In the genomic region with DNA sequence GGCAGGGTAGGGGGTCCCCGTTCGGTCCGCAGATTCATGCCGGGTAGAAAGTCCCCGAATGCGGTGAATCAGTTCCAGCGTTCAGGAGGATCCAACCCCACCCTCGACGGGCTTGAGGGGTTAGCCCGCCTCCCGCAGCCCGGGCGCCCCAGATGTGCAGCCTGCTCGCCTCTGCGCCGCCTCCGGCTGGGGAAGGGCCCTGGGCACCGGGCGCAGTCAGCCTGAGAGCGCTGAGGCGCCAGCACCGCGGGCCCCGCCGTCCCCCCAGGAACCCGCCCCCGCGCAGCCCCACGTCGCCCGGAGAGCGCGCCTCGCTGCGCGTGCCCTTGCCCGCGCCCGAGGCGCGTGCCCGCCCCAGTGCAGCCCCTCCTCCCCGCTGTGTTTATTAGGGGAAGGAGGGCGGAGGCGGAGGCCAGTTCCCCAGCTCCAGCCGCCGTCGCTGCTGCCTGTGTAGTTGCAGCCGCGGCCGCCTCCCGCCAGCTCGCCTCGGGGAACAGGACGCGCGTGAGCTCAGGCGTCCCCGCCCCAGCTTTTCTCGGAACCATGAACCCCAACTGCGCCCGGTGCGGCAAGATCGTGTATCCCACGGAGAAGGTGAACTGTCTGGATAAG, we compare ENCODE assay signal across 1 cellular context.
TF ChIP-seq lines count a peak whose summit lies in the region.

A gene with protein sequence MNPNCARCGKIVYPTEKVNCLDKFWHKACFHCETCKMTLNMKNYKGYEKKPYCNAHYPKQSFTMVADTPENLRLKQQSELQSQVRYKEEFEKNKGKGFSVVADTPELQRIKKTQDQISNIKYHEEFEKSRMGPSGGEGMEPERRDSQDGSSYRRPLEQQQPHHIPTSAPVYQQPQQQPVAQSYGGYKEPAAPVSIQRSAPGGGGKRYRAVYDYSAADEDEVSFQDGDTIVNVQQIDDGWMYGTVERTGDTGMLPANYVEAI (plus strand): TSS at position 412 of the 612 bp plus-strand sequence. CDS start 132 bp downstream, at position 544.

TF ChIP-seq in HepG2, 621 proteins besides CTCF, POLR2A, EP300 and RAD21 (continued from another document and continues in another):
- TF ChIP-seq ZNF782 (CRISPR knock-in tag; IDR thresholded peaks at IDR 0.05; ENCODE audit: borderline replicate concordance), result 0 out of 2 replicates have a peak, but pooled peaks have one; percentile 72
- peak; percentile 30; the same call in 1 of the 2 replicates for TF ChIP-seq PRDM10 (CRISPR knock-in tag; IDR thresholded peaks at IDR 0.05; ENCODE audit: low read depth)
- TF ChIP-seq ZNF766 (CRISPR knock-in tag; IDR thresholded peaks at IDR 0.05; ENCODE audit: borderline replicate concordance), result peak; percentile 31; the same call in 1 of the 2 replicates
- TF ChIP-seq ZNF556 (CRISPR knock-in tag; IDR thresholded peaks at IDR 0.05; ENCODE audit: borderline replicate concordance), result peak; percentile 86; the same call in 1 of the 2 replicates
- no peak for TF ChIP-seq PITX1 (CRISPR knock-in tag; IDR thresholded peaks at IDR 0.05)
- TF ChIP-seq, protein P1, sequence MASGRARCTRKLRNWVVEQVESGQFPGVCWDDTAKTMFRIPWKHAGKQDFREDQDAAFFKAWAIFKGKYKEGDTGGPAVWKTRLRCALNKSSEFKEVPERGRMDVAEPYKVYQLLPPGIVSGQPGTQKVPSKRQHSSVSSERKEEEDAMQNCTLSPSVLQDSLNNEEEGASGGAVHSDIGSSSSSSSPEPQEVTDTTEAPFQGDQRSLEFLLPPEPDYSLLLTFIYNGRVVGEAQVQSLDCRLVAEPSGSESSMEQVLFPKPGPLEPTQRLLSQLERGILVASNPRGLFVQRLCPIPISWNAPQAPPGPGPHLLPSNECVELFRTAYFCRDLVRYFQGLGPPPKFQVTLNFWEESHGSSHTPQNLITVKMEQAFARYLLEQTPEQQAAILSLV (CRISPR knock-in tag; IDR thresholded peaks at IDR 0.05; ENCODE audit: borderline replicate concordance), result peak; percentile 93; the same call in 1 of the 2 replicates
- TF ChIP-seq MXD3 (CRISPR knock-in tag; IDR thresholded peaks at IDR 0.05), result peak; percentile 88
- TF ChIP-seq ARID2 (CRISPR knock-in tag; IDR thresholded peaks at IDR 0.05; ENCODE audit: borderline replicate concordance), result 0 out of 2 replicates have a peak, but pooled peaks have one; percentile 48
- peak; percentile 91; the same call in 1 of the 2 replicates for TF ChIP-seq SIN3A (IDR thresholded peaks at IDR 0.05; ENCODE audit: borderline replicate concordance, low read depth, low read length)
- TF ChIP-seq ZIK1 (CRISPR knock-in tag; IDR thresholded peaks at IDR 0.05; ENCODE audit: borderline replicate concordance, low read depth), result peak; percentile 93
- TF ChIP-seq AGO1 (IDR thresholded peaks at IDR 0.05; ENCODE audit: low read depth, low read length, poor library complexity, severe bottlenecking), result no peak
- TF ChIP-seq ZNF562 (CRISPR knock-in tag; IDR thresholded peaks at IDR 0.05; ENCODE audit: borderline replicate concordance), result 0 out of 2 replicates have a peak, but pooled peaks have one; percentile 17
- TF ChIP-seq DNMT1 (CRISPR knock-in tag; IDR thresholded peaks at IDR 0.05), result 0 out of 2 replicates have a peak, but pooled peaks have one; percentile 70
- peak; percentile 71 for TF ChIP-seq ZSCAN9 (CRISPR knock-in tag; IDR thresholded peaks at IDR 0.05; ENCODE audit: borderline replicate concordance)
- no peak; the same call in 1 of the 2 replicates for TF ChIP-seq GATAD2A (CRISPR knock-in tag; IDR thresholded peaks at IDR 0.05)
- TF ChIP-seq SP5 (CRISPR knock-in tag; IDR thresholded peaks at IDR 0.05; ENCODE audit: borderline replicate concordance, low read depth), result peak; percentile 50; the same call in 1 of the 2 replicates
- no peak for TF ChIP-seq SATB2 (CRISPR knock-in tag; IDR thresholded peaks at IDR 0.05)
- no peak for TF ChIP-seq LCORL (IDR thresholded peaks at IDR 0.05)
- peak; percentile 73; the same call in 1 of the 2 replicates for TF ChIP-seq LCORL (CRISPR knock-in tag; IDR thresholded peaks at IDR 0.05)
- no peak for TF ChIP-seq NFE2L2 (IDR thresholded peaks at IDR 0.05; ENCODE audit: low read length)
- TF ChIP-seq ZNF616 (CRISPR knock-in tag; IDR thresholded peaks at IDR 0.05; ENCODE audit: low read depth), result 0 out of 2 replicates have a peak, but pooled peaks have one; percentile 23
- no peak; a peak in 1 of 4 replicates for TF ChIP-seq KLF16 (CRISPR knock-in tag; IDR thresholded peaks at IDR 0.05)
- no peak; the same call in 1 of the 2 replicates for TF ChIP-seq SP2 (CRISPR knock-in tag; IDR thresholded peaks at IDR 0.05)
- TF ChIP-seq ZNF772 (CRISPR knock-in tag; IDR thresholded peaks at IDR 0.05), result peak; percentile 97
- peak; percentile 9; the same call in 1 of the 2 replicates for TF ChIP-seq ZNF761 (CRISPR knock-in tag; conservative IDR thresholded peaks at IDR 0.05)
- no peak for TF ChIP-seq SP1 (IDR thresholded peaks at IDR 0.05)
- peak; percentile 66 for TF ChIP-seq SP1 (CRISPR knock-in tag; IDR thresholded peaks at IDR 0.05)
- no peak; the same call in 1 of the 2 replicates for TF ChIP-seq SOX5 (CRISPR knock-in tag; IDR thresholded peaks at IDR 0.05; ENCODE audit: borderline replicate concordance)
- TF ChIP-seq MTF2 (CRISPR knock-in tag; IDR thresholded peaks at IDR 0.05; ENCODE audit: borderline replicate concordance), result no peak
- TF ChIP-seq ZNF501 (CRISPR knock-in tag; IDR thresholded peaks at IDR 0.05), result peak; percentile 52; the same call in 1 of the 2 replicates
- peak; percentile 48; the same call in 1 of the 2 replicates for TF ChIP-seq ETV6 (CRISPR knock-in tag; conservative IDR thresholded peaks at IDR 0.05)
- peak; percentile 77 for TF ChIP-seq ZNF687 (CRISPR knock-in tag; IDR thresholded peaks at IDR 0.05)
- TF ChIP-seq ZNF207 (IDR thresholded peaks at IDR 0.05; ENCODE audit: borderline replicate concordance), result no peak
- peak; percentile 73; the same call in 1 of the 2 replicates for TF ChIP-seq KLF6 (CRISPR knock-in tag; IDR thresholded peaks at IDR 0.05)
- TF ChIP-seq ZMYM3 (CRISPR knock-in tag; IDR thresholded peaks at IDR 0.05), result 0 out of 2 replicates have a peak, but pooled peaks have one; percentile 8
- peak; percentile 85 for TF ChIP-seq TARDBP (CRISPR knock-in tag; IDR thresholded peaks at IDR 0.05)
- TF ChIP-seq, protein P2, sequence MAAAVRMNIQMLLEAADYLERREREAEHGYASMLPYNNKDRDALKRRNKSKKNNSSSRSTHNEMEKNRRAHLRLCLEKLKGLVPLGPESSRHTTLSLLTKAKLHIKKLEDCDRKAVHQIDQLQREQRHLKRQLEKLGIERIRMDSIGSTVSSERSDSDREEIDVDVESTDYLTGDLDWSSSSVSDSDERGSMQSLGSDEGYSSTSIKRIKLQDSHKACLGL (CRISPR knock-in tag; IDR thresholded peaks at IDR 0.05), result peak; percentile 85
- no peak for TF ChIP-seq ZNF326 (CRISPR knock-in tag; IDR thresholded peaks at IDR 0.05; ENCODE audit: borderline replicate concordance)
- TF ChIP-seq SYNCRIP (IDR thresholded peaks at IDR 0.05; ENCODE audit: insufficient read depth, low read depth, low read length), result no peak
- peak; percentile 82 for TF ChIP-seq ZNF136 (CRISPR knock-in tag; IDR thresholded peaks at IDR 0.05; ENCODE audit: low read depth)
- TF ChIP-seq ZNF7 (CRISPR knock-in tag; IDR thresholded peaks at IDR 0.05), result 0 out of 2 replicates have a peak, but pooled peaks have one; percentile 25
- no peak for TF ChIP-seq NONO (IDR thresholded peaks at IDR 0.05)
- peak; percentile 72; the same call in 1 of the 2 replicates for TF ChIP-seq NONO (CRISPR knock-in tag; conservative IDR thresholded peaks at IDR 0.05)
- TF ChIP-seq, protein P3, sequence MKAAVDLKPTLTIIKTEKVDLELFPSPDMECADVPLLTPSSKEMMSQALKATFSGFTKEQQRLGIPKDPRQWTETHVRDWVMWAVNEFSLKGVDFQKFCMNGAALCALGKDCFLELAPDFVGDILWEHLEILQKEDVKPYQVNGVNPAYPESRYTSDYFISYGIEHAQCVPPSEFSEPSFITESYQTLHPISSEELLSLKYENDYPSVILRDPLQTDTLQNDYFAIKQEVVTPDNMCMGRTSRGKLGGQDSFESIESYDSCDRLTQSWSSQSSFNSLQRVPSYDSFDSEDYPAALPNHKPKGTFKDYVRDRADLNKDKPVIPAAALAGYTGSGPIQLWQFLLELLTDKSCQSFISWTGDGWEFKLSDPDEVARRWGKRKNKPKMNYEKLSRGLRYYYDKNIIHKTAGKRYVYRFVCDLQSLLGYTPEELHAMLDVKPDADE (CRISPR knock-in tag; IDR thresholded peaks at IDR 0.05), result no peak
- 0 out of 4 replicates have a peak, but pooled peaks of 1 of the 2 experiments have one; percentile 14 for TF ChIP-seq NR2F1 (CRISPR knock-in tag; IDR thresholded peaks at IDR 0.05)
- no peak for TF ChIP-seq ZNF775 (CRISPR knock-in tag; IDR thresholded peaks at IDR 0.05; ENCODE audit: borderline replicate concordance)
- peak; percentile 30 for TF ChIP-seq SKI (IDR thresholded peaks at IDR 0.05; ENCODE audit: partially characterized antibody)
- TF ChIP-seq ZNF776 (CRISPR knock-in tag; IDR thresholded peaks at IDR 0.05), result peak; percentile 85
- no peak for TF ChIP-seq NR3C1 (CRISPR knock-in tag; IDR thresholded peaks at IDR 0.05)
- TF ChIP-seq ZMYM2 (CRISPR knock-in tag; IDR thresholded peaks at IDR 0.05), result no peak
- peak; percentile 70; the same call in 1 of the 2 replicates for TF ChIP-seq KDM2A (CRISPR knock-in tag; IDR thresholded peaks at IDR 0.05; ENCODE audit: borderline replicate concordance, low read depth)
- TF ChIP-seq CC2D1A (CRISPR knock-in tag; IDR thresholded peaks at IDR 0.05), result no peak
- 0 out of 2 replicates have a peak, but pooled peaks have one; percentile 13 for TF ChIP-seq ZNF205 (CRISPR knock-in tag; IDR thresholded peaks at IDR 0.05)
- TF ChIP-seq GMEB1 (CRISPR knock-in tag; IDR thresholded peaks at IDR 0.05; ENCODE audit: borderline replicate concordance), result no peak
- peak; percentile 43; the same call in 1 of the 2 replicates for TF ChIP-seq ARNTL (CRISPR knock-in tag; IDR thresholded peaks at IDR 0.05)
